In the genomic region with DNA sequence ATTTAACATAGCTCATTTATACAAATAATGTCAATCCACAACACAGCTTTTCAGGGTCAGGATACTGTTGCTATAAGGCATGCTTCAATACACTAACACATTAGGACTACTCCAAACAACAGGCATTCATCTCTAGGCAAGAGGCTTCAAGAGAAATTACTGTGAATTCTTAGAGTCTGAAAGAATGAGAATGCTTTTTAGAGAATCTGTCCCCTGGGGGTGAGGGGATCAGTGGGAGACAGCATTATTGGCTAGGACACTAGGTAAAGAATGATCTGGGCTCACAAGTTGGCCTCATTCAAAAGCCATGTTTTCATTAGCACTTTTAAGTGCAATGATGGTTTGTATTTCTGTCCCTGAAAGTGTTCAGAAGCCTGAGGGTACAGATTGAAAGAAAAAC, we compare ENCODE assay signal across 23 cellular contexts.
A peak's percentile ranks its signal among the peaks of the same experiment; 100 is the strongest.
DNase-seq lines count a peak whose midpoint lies in the region; ATAC-seq and TF ChIP-seq lines count a peak whose summit lies in the region.
"Had no signal": no experiment of that assay in that cellular context is flagged by ENCODE, and none has a peak within 500 bp of the region (broad histone marks: within the 10 kb centered on the region; RNA-seq: fewer than 3 reads in every experiment).

No MANE protein-coding gene starts in this region.

- no peak overlapping the region for H4K91ac ChIP-seq in neuronal stem cell (ENCODE audit: low read depth, low read length, poor library complexity)

- H3K79me1 ChIP-seq in neuronal stem cell (ENCODE audit: low read depth, low read length) = no peaks in the 10 kb centered on the region

- no peak overlapping the region for H2BK15ac ChIP-seq in neuronal stem cell (ENCODE audit: low read length)

- no peak overlapping the region for H3K4ac ChIP-seq in neuronal stem cell (ENCODE audit: low read length)

- peak; percentile 33; the same call in 2 of the 3 replicates for ATAC-seq in GM23338
- no peak for ATAC-seq in HG03565 (IDR thresholded peaks at IDR 0.05; ENCODE audit: unreplicated experiment)
- ATAC-seq: A549 had no signal

- H3K4me3 Mint-ChIP-seq in GM23338 = no peak overlapping the region
- H3K4me3 Mint-ChIP-seq: CD4-positive, alpha-beta T cell; IgD-negative memory B cell had no signal

- peaks cover 8% of the 10 kb centered on the region for H3K4me1 ChIP-seq in GM23338 (ENCODE audit: insufficient read depth)
- H3K4me1 ChIP-seq in HUES64 (ENCODE audit: insufficient read depth, low read length) = peaks cover 12% of the 10 kb centered on the region; the same call in 1 of the 2 replicates
- H3K4me1 ChIP-seq in neuronal stem cell (ENCODE audit: control insufficient read depth in 2 of 2, insufficient read depth in 1 of 2, low read depth in 1 of 2, low read length in 2 of 2) = peaks cover 0 to 21% of the 10 kb centered on the region in 2 donors
- H3K4me1 ChIP-seq: A549 had no signal

- no peaks in the 10 kb centered on the region for H4K20me1 ChIP-seq in GM23338 (replicated peaks; ENCODE audit: insufficient read depth)

- no peaks in the 10 kb centered on the region for H3K9me2 ChIP-seq in GM23338 (ENCODE audit: insufficient read depth)
- H3K9me2 ChIP-seq: SK-N-SH had no signal

- no peak overlapping the region for H3K14ac ChIP-seq in neuronal stem cell (ENCODE audit: low read length)

- H3K79me2 ChIP-seq in GM23338 (replicated peaks; ENCODE audit: insufficient read depth) = no peaks in the 10 kb centered on the region

- H3K4me1 Mint-ChIP-seq in GM23338 = peaks cover 14% of the 10 kb centered on the region; the same call in 2 of the 3 replicates
- H3K4me1 Mint-ChIP-seq: IgD-negative memory B cell had no signal

- H3K36me3 ChIP-seq in GM23338 (ENCODE audit: insufficient read depth) (no peaks in the 10 kb centered on the region), HUES64 (ENCODE audit: insufficient read depth, low read length) (no peaks in the 10 kb centered on the region), neuronal stem cell (replicated peaks in 1 of 2; ENCODE audit: control insufficient read depth in 2 of 2, insufficient read depth in 2 of 2, low read length in 2 of 2) (no peaks in the 10 kb centered on the region)

- no peaks in the 10 kb centered on the region for H3K36me3 Mint-ChIP-seq in GM23338 (ENCODE audit: low read depth)

- H3K9me3 Mint-ChIP-seq in GM23338 = no peaks in the 10 kb centered on the region
- H3K9me3 Mint-ChIP-seq: CD4-positive, alpha-beta T cell; IgD-negative memory B cell had no signal

- H3K18ac ChIP-seq in neuronal stem cell (ENCODE audit: low read length) = no peak overlapping the region

- no peak overlapping the region for H2AK5ac ChIP-seq in neuronal stem cell (ENCODE audit: low read depth, low read length)

- H3K27me3 Mint-ChIP-seq in GM23338 (ENCODE audit: insufficient read depth, low read depth, poor library complexity) = peaks cover 3% of the 10 kb centered on the region
- H3K27me3 Mint-ChIP-seq: CD4-positive, alpha-beta T cell; IgD-negative memory B cell had no signal

- H3K9me3 ChIP-seq in HUES64 (ENCODE audit: insufficient read depth, low read depth, low read length) = no peaks in the 10 kb centered on the region
- H3K9me3 ChIP-seq in neuronal stem cell (replicated peaks in 1 of 2; ENCODE audit: control insufficient read depth in 2 of 2, insufficient read depth in 1 of 2, low read depth in 1 of 2, low read length in 2 of 2) = no peaks in the 10 kb centered on the region
- H3K9me3 ChIP-seq: A549, Caco-2, SK-N-SH had no signal

- H3K4me3 ChIP-seq in GM23338 = no peak overlapping the region
- no peak overlapping the region for H3K4me3 ChIP-seq in HUES64 (ENCODE audit: low read length)
- no peak overlapping the region for H3K4me3 ChIP-seq in neuronal stem cell (ENCODE audit: low read length in 2 of 2)
- H3K4me3 ChIP-seq: A549, GM23248 had no signal

- H4K8ac ChIP-seq in neuronal stem cell (ENCODE audit: low read depth, low read length) = no peak overlapping the region

- H3K27ac ChIP-seq in GM23338 (ENCODE audit: low read depth) (no peak overlapping the region), HUES64 (ENCODE audit: low read depth, low read length) (peak overlapping the region; percentile 47; the same call in 1 of the 2 replicates), neuronal stem cell (replicated peaks; ENCODE audit: low read length) (no peak overlapping the region)
- H3K27ac ChIP-seq: A549, GM23248 had no signal

- TF ChIP-seq CTCF in GM23338 (conservative IDR thresholded peaks at IDR 0.05; ENCODE audit: low read depth in 2 of 2) = no peak

- no peak overlapping the region for H2BK120ac ChIP-seq in neuronal stem cell (ENCODE audit: low read depth, low read length)

- H2AFZ ChIP-seq in GM23338 = no peak overlapping the region
- H2AFZ ChIP-seq in neuronal stem cell (ENCODE audit: low read length) = peak overlapping the region; percentile 12
- H2AFZ ChIP-seq: GM23248 had no signal

- no peak overlapping the region for H2BK12ac ChIP-seq in neuronal stem cell (ENCODE audit: low read length)

- no peak overlapping the region for H3K27ac Mint-ChIP-seq in GM23338
- H3K27ac Mint-ChIP-seq: CD4-positive, alpha-beta T cell; IgD-negative memory B cell had no signal

- H3K23ac ChIP-seq in neuronal stem cell (ENCODE audit: low read depth, low read length, poor library complexity) = no peak overlapping the region

- H2BK5ac ChIP-seq in neuronal stem cell (ENCODE audit: low read length) = no peak overlapping the region

- H3F3A ChIP-seq in GM23338 (replicated peaks; ENCODE audit: low read depth) = no peaks in the 10 kb centered on the region

- H3K4me2 ChIP-seq in GM23338 = no peak overlapping the region
- no peak overlapping the region for H3K4me2 ChIP-seq in neuronal stem cell (ENCODE audit: insufficient read depth, low read length, poor library complexity, severe bottlenecking)
- H3K4me2 ChIP-seq: A549, SK-N-SH had no signal

- H3K27me3 ChIP-seq in GM23338 (ENCODE audit: insufficient read depth) (no peaks in the 10 kb centered on the region), HUES64 (ENCODE audit: insufficient read depth, low read length) (no peaks in the 10 kb centered on the region), neuronal stem cell (ENCODE audit: control insufficient read depth in 3 of 3, insufficient read depth in 3 of 3, low read depth in 1 of 3, low read length in 3 of 3) (no peaks in the 10 kb centered on the region)

- DNase-seq in GM23338 (ENCODE audit: low spot score) (no peak), medulla oblongata (ENCODE audit: extremely low spot score) (peak; percentile 35), neuronal stem cell (ENCODE audit: low spot score) (peak; percentile 57), ecto neural progenitor cell (ENCODE audit: low spot score) (no peak), occipital lobe (lab: John Stamatoyannopoulos, UW) (no peak)
- no peak for DNase-seq in activated CD4-positive, alpha-beta T cell treated with anti-CD3 and anti-CD28 coated beads for 1 hour
- DNase-seq: Caco-2; CD4-positive, alpha-beta T cell; DMS153; GF-D8; GM23248; Karpas-422; NCI-H1436; NCI-H1930; NCI-H2171 treated with DMSO at 0.1 percent for 48 hours; NCI-H446; NCI-H69; SHP77 treated with DMSO at 0.1 percent for 48 hours; SK-N-SH had no signal

- H3K9ac ChIP-seq in HUES64 (ENCODE audit: low read depth, low read length) (no peak overlapping the region), neuronal stem cell (ENCODE audit: low read depth, low read length, poor library complexity) (no peak overlapping the region)
- H3K9ac ChIP-seq: GM23248, SK-N-SH had no signal

TF ChIP-seq in GM23338, 12 proteins besides CTCF, POLR2A, EP300 and RAD21 (continues in another document):
- TF ChIP-seq EZH2 (IDR thresholded peaks at IDR 0.05; ENCODE audit: low read depth, unreplicated experiment) = no peak

Comparison
In these comparisons a context has a peak if more than half of its experiments do, and no peak if none do; other contexts are left out.
1. DNase-seq: peak in medulla oblongata (single experiment) and neuronal stem cell (single experiment); none in GM23338 (single experiment), ecto neural progenitor cell (single experiment), activated CD4-positive, alpha-beta T cell treated with anti-CD3 and anti-CD28 coated beads for 1 hour (single experiment) and occipital lobe (single experiment).